8 cellular contexts compared by ENCODE assay signal in the genomic region with DNA sequence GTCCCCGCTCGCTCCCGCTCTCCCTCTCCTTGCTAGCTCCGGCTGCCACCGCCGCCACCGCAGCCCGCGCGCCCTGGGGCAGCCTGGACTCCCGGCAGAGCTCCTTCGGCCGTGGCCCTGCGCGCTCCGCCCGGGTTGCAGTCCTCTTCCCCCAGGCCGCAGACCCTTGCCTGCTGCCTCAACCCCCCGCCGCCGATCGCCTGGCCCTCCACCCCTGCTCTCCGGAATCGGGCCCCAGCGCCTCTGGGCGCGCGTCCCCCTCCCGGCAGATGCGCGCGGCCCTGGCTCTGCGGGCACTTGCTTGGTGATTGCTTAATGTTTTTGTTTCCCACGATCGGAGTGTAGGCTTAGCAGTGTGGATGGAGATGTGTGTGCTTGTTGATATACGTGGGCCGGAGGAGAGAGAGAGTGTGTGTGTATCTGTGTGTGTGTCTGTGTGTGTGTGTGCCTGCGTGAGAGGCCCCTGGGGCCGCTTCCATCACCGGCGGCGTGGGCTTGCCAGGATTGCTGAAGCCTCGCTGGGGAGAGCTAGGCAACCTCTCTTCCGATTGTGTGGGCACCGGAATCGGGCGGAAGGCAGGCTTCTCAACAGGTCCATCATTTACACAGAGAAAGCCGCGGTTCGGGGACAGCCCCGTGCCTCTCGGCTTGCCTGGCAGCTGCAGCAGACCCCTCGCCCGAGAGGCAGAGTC. TPM values are rescaled to one million over a fixed set of nuclear protein-coding genes. Genes with fewer than 3 reads are reported as not detected.
DNase-seq lines count a peak whose midpoint lies in the region; ATAC-seq and TF ChIP-seq lines count a peak whose summit lies in the region.

No MANE protein-coding gene starts in this region.

- no peak overlapping the region for H2BK120ac ChIP-seq in mesenchymal stem cell (ENCODE audit: low read depth, low read length)

- H3K18ac ChIP-seq in mesenchymal stem cell (ENCODE audit: low read depth in 1 of 2, low read length in 2 of 2), result no peak overlapping the region

- H3K9ac ChIP-seq in NT2/D1 (ENCODE audit: insufficient read length, low read depth) (peak overlapping the region; percentile 56), mesenchymal stem cell (ENCODE audit: low read length) (no peak overlapping the region), MM.1S (ENCODE audit: low read length) (no peak overlapping the region)

- H3K79me2 ChIP-seq in GM23338 (replicated peaks; ENCODE audit: insufficient read depth), result no peaks in the 10 kb centered on the region
- H3K79me2 ChIP-seq in MM.1S (ENCODE audit: low read length), result no peaks in the 10 kb centered on the region

- H3K4me1 ChIP-seq in GM23338 (ENCODE audit: insufficient read depth) (peaks cover 29% of the 10 kb centered on the region), NT2/D1 (ENCODE audit: insufficient read depth, insufficient read length) (peaks cover 31% of the 10 kb centered on the region), mesenchymal stem cell (ENCODE audit: control insufficient read depth, insufficient read depth, low read depth, low read length) (peaks cover 41% of the 10 kb centered on the region), urinary bladder (ENCODE audit: insufficient read depth) (peaks cover 2% of the 10 kb centered on the region), MM.1S (ENCODE audit: low read length) (0 out of 2 replicates have a peak, but pooled peaks cover 8% of the 10 kb centered on the region)

- H2BK12ac ChIP-seq in mesenchymal stem cell (ENCODE audit: low read length in 2 of 2), result no peak overlapping the region

- no peak overlapping the region for H4K91ac ChIP-seq in mesenchymal stem cell (ENCODE audit: low read length)

- no peaks in the 10 kb centered on the region; the same call in 2 of the 3 replicates for H3K9me3 Mint-ChIP-seq in GM23338

- H3K27me3 ChIP-seq in GM23338 (ENCODE audit: insufficient read depth), result peaks cover 98% of the 10 kb centered on the region
- peaks cover 95% of the 10 kb centered on the region for H3K27me3 ChIP-seq in NT2/D1 (ENCODE audit: insufficient read depth, insufficient read length)
- peaks cover 70 to 75% of the 10 kb centered on the region in 2 experiments for H3K27me3 ChIP-seq in mesenchymal stem cell (ENCODE audit: control insufficient read depth in 1 of 2, insufficient read depth in 1 of 2, low read length in 2 of 2)
- H3K27me3 ChIP-seq in MM.1S (replicated peaks; ENCODE audit: insufficient read depth, low read length), result peaks cover 67% of the 10 kb centered on the region

- H3K4ac ChIP-seq in mesenchymal stem cell (ENCODE audit: low read depth in 1 of 2, low read length in 2 of 2), result no peak overlapping the region

- peak overlapping the region; percentile 70 for H3K4me3 Mint-ChIP-seq in GM23338

- H3K14ac ChIP-seq in mesenchymal stem cell (ENCODE audit: low read length in 2 of 2), result no peak overlapping the region

- no peak overlapping the region for H2BK15ac ChIP-seq in mesenchymal stem cell (ENCODE audit: low read depth, poor library complexity, severe bottlenecking)

- H3K27me3 Mint-ChIP-seq in GM23338 (ENCODE audit: insufficient read depth, low read depth, poor library complexity), result peaks cover 81% of the 10 kb centered on the region

- H3K27ac ChIP-seq in GM23338 (ENCODE audit: low read depth), result no peak overlapping the region
- no peak overlapping the region for H3K27ac ChIP-seq in mesenchymal stem cell (ENCODE audit: low read length, poor library complexity, severe bottlenecking)
- no peak overlapping the region for H3K27ac ChIP-seq in urinary bladder (ENCODE audit: low read depth)
- no peak overlapping the region for H3K27ac ChIP-seq in MM.1S (ENCODE audit: low read length)

- WGBS in mesenchymal stem cell, result 5% methylated on average over 51 of the region's 54 CpGs
- under 1% methylated on average over 54 of the region's 54 CpGs for WGBS in urinary bladder

- H2AFZ ChIP-seq in GM23338 (peak overlapping the region; percentile 89), mesenchymal stem cell (ENCODE audit: low read depth, low read length) (no peak overlapping the region), MM.1S (ENCODE audit: low read length) (no peak overlapping the region)

- H3F3A ChIP-seq in GM23338 (replicated peaks; ENCODE audit: low read depth) (peaks cover 8% of the 10 kb centered on the region; the same call in 1 of the 2 replicates), MM.1S (ENCODE audit: insufficient read depth, low read length) (no peaks in the 10 kb centered on the region)

- H3K4me3 ChIP-seq in GM23338, result peak overlapping the region; percentile 52
- H3K4me3 ChIP-seq in NT2/D1 (ENCODE audit: insufficient read length, low read depth), result peak overlapping the region; percentile 32
- H3K4me3 ChIP-seq in mesenchymal stem cell (ENCODE audit: insufficient read depth in 1 of 2, low read depth in 1 of 2, low read length in 2 of 2), result peak overlapping the region; percentile 39 to 53
- H3K4me3 ChIP-seq in urinary bladder (ENCODE audit: low read depth, low read length), result peak overlapping the region; percentile 58
- no peak overlapping the region for H3K4me3 ChIP-seq in MM.1S (ENCODE audit: low read length)

- H3K4me2 ChIP-seq in GM23338, result peak overlapping the region; percentile 82
- peak overlapping the region; percentile 24 for H3K4me2 ChIP-seq in mesenchymal stem cell (ENCODE audit: low read length, poor library complexity, severe bottlenecking)
- no peak overlapping the region for H3K4me2 ChIP-seq in MM.1S (ENCODE audit: low read depth, low read length)

- H3K9me3 ChIP-seq in NT2/D1 (ENCODE audit: insufficient read depth, low read length), result no peaks in the 10 kb centered on the region
- H3K9me3 ChIP-seq in mesenchymal stem cell (ENCODE audit: control insufficient read depth, low read length), result no peaks in the 10 kb centered on the region
- no peaks in the 10 kb centered on the region for H3K9me3 ChIP-seq in MM.1S (replicated peaks; ENCODE audit: insufficient read depth, low read length)

- peak; percentile 12 for ATAC-seq in GM23338
- ATAC-seq in GM18868 (IDR thresholded peaks at IDR 0.05; ENCODE audit: unreplicated experiment), result no peak
- ATAC-seq in GM18909 (IDR thresholded peaks at IDR 0.05; ENCODE audit: poor library complexity, unreplicated experiment), result no peak

- no peaks in the 10 kb centered on the region for H3K36me3 Mint-ChIP-seq in GM23338 (ENCODE audit: low read depth)

- no peak overlapping the region for H4K8ac ChIP-seq in mesenchymal stem cell (ENCODE audit: low read length)

- no peak for TF ChIP-seq CTCF in GM23338 (conservative IDR thresholded peaks at IDR 0.05; ENCODE audit: low read depth in 2 of 2)
- TF ChIP-seq CTCF in MM.1S (IDR thresholded peaks at IDR 0.05; ENCODE audit: low read length), result no peak

- H4K20me1 ChIP-seq in GM23338 (replicated peaks; ENCODE audit: insufficient read depth) (0 out of 2 replicates have a peak, but pooled peaks cover 8% of the 10 kb centered on the region), MM.1S (ENCODE audit: insufficient read depth, low read length) (no peaks in the 10 kb centered on the region)

- DNase-seq in GM23338 (ENCODE audit: low spot score), result peak; percentile 55
- DNase-seq in NT2/D1 (ENCODE audit: low read depth, low spot score), result no peak
- peak; percentile 34 for DNase-seq in dedifferentiated amniotic fluid mesenchymal stem cell (ENCODE audit: extremely low spot score)
- peak; percentile 40 for DNase-seq in mesenchymal stem cell
- no peak for DNase-seq in MM.1S

- no peaks in the 10 kb centered on the region for H3K79me1 ChIP-seq in mesenchymal stem cell (replicated peaks; ENCODE audit: low read length, poor library complexity, severe bottlenecking)

- H3K36me3 ChIP-seq in GM23338 (ENCODE audit: insufficient read depth) (no peaks in the 10 kb centered on the region), NT2/D1 (ENCODE audit: insufficient read depth, insufficient read length, low read length) (no peaks in the 10 kb centered on the region), mesenchymal stem cell (ENCODE audit: control insufficient read depth in 1 of 2, insufficient read depth in 2 of 2, low read depth in 1 of 2, low read length in 2 of 2) (no peaks in the 10 kb centered on the region), urinary bladder (ENCODE audit: insufficient read depth) (no peaks in the 10 kb centered on the region), MM.1S (replicated peaks; ENCODE audit: insufficient read depth, low read length) (no peaks in the 10 kb centered on the region)

- no peak overlapping the region for H3K27ac Mint-ChIP-seq in GM23338

- peaks cover 36% of the 10 kb centered on the region for H3K4me1 Mint-ChIP-seq in GM23338

- H3K23ac ChIP-seq in mesenchymal stem cell (ENCODE audit: low read length in 2 of 2), result peak overlapping the region in 1 of 2 experiments; percentile 37

- H2AK5ac ChIP-seq in mesenchymal stem cell (ENCODE audit: low read length, severe bottlenecking), result no peak overlapping the region

- no peaks in the 10 kb centered on the region for H3K9me2 ChIP-seq in GM23338 (ENCODE audit: insufficient read depth)
- no peaks in the 10 kb centered on the region for H3K9me2 ChIP-seq in MM.1S (replicated peaks; ENCODE audit: insufficient read depth, low read length)

- no peak overlapping the region for H2BK5ac ChIP-seq in mesenchymal stem cell (ENCODE audit: low read depth, low read length, poor library complexity, severe bottlenecking)

TF ChIP-seq in GM23338, 12 proteins besides CTCF, POLR2A, EP300 and RAD21:
- peak; percentile 9 for TF ChIP-seq EZH2phosphoT487 (IDR thresholded peaks at IDR 0.05; ENCODE audit: unreplicated experiment)
- TF ChIP-seq EZH2 (IDR thresholded peaks at IDR 0.05; ENCODE audit: low read depth, unreplicated experiment), result peak; percentile 91
- TF ChIP-seq STAT1 (IDR thresholded peaks at IDR 0.05; ENCODE audit: unreplicated experiment), result no peak

RNA-seq across cellular contexts. Expression of a gene that starts 0.9 kb away (rescaled TPM):
- total RNA-seq in GM23338 (2014; rRNA removed; shearing (Covaris generic)), result 0.16 and 0.21 TPM in 2 replicates
- 0.16 TPM in 1 of 2 replicates, not detected in the other for polyA plus RNA-seq in GM23338 (2016; fragmentation: Nextera tagmentation; extraction: Ambion mirVana)
- polyA plus RNA-seq in mesenchymal stem cell (2013, experiment 1 of 2), result 0.01 TPM
- 0.01 TPM for polyA plus RNA-seq in mesenchymal stem cell (2013, experiment 2 of 2)
- 0.74 TPM for total RNA-seq in urinary bladder
- 11.2 TPM for polyA plus RNA-seq in urinary bladder

Comparison
In these comparisons a context has a peak if more than half of its experiments do, and no peak if none do; other contexts are left out.
1. DNase-seq: peak in GM23338 (single experiment), dedifferentiated amniotic fluid mesenchymal stem cell (single experiment) and mesenchymal stem cell (single experiment); none in NT2/D1 (single experiment) and MM.1S (single experiment).